ENCODE assay signal across 20 cellular contexts in genomic region chr5:104363567-104363966, GRCh38.
DNase-seq lines count a peak whose midpoint lies in the region; ATAC-seq and TF ChIP-seq lines count a peak whose summit lies in the region.
"Had no signal": no experiment of that assay in that cellular context is flagged by ENCODE, and none has a peak within 500 bp of the region (broad histone marks: within the 10 kb centered on the region; RNA-seq: fewer than 3 reads in every experiment).

No MANE protein-coding gene starts in this region.

- H3F3A ChIP-seq in OCI-LY1 (ENCODE audit: insufficient read depth, low read length) (no peaks in the 10 kb centered on the region), smooth muscle cell (ENCODE audit: low read depth) (no peaks in the 10 kb centered on the region)

- H2AFZ ChIP-seq in OCI-LY1 (ENCODE audit: low read length) (peak overlapping the region; percentile 75), fibroblast of lung (ENCODE audit: low read length) (peak overlapping the region; percentile 12), smooth muscle cell (ENCODE audit: low read depth) (peak overlapping the region; percentile 33)

- H3K4me1 ChIP-seq in OCI-LY1 (ENCODE audit: insufficient read depth, low read length, severe bottlenecking) (peaks cover 34% of the 10 kb centered on the region), fibroblast of lung (ENCODE audit: control insufficient read depth, extremely low read depth, insufficient read depth, low read length) (no peaks in the 10 kb centered on the region), smooth muscle cell (ENCODE audit: low read depth) (no peaks in the 10 kb centered on the region), upper lobe of right lung (no peaks in the 10 kb centered on the region)

- TF ChIP-seq CTCF in OCI-LY1 (IDR thresholded peaks at IDR 0.05; ENCODE audit: low read length), result no peak
- TF ChIP-seq CTCF in fibroblast of lung (conservative IDR thresholded peaks at IDR 0.05 in 1 of 2, IDR thresholded peaks at IDR 0.05 in 1 of 2; ENCODE audit: low read depth in 1 of 2, low read length in 2 of 2), result no peak
- TF ChIP-seq CTCF in smooth muscle cell (IDR thresholded peaks at IDR 0.05; ENCODE audit: borderline replicate concordance, insufficient read depth, poor library complexity, severe bottlenecking), result no peak
- TF ChIP-seq CTCF in upper lobe of right lung (IDR thresholded peaks at IDR 0.05), result no peak

- no peaks in the 10 kb centered on the region for H3K36me3 ChIP-seq in OCI-LY1 (ENCODE audit: insufficient read depth, low read length)
- H3K36me3 ChIP-seq in fibroblast of lung (ENCODE audit: control insufficient read depth, insufficient read depth, low read length), result no peaks in the 10 kb centered on the region
- H3K36me3 ChIP-seq in smooth muscle cell (ENCODE audit: low read depth), result no peaks in the 10 kb centered on the region
- no peaks in the 10 kb centered on the region for H3K36me3 ChIP-seq in upper lobe of right lung
- H3K36me3 ChIP-seq: BE2C had no signal

- H3K27ac ChIP-seq in OCI-LY1 (ENCODE audit: low read depth, low read length, poor library complexity, severe bottlenecking) (peak overlapping the region; percentile 91), fibroblast of lung (ENCODE audit: insufficient read depth, low read length) (no peak overlapping the region), smooth muscle cell (ENCODE audit: low read depth) (no peak overlapping the region), upper lobe of right lung (no peak overlapping the region)
- H3K27ac ChIP-seq: SK-N-MC had no signal

- no peaks in the 10 kb centered on the region for H3K9me3 ChIP-seq in OCI-LY1 (ENCODE audit: low read length)
- no peaks in the 10 kb centered on the region for H3K9me3 ChIP-seq in fibroblast of lung (ENCODE audit: control insufficient read depth, insufficient read depth, low read depth, low read length)
- peaks cover 4% of the 10 kb centered on the region for H3K9me3 ChIP-seq in smooth muscle cell (replicated peaks; ENCODE audit: low read depth)
- no peaks in the 10 kb centered on the region for H3K9me3 ChIP-seq in upper lobe of right lung
- H3K9me3 ChIP-seq: BE2C had no signal

- H4K20me1 ChIP-seq in OCI-LY1 (ENCODE audit: insufficient read depth, low read length) (no peaks in the 10 kb centered on the region), fibroblast of lung (ENCODE audit: control insufficient read depth, extremely low read depth, insufficient read depth, low read length) (no peaks in the 10 kb centered on the region), smooth muscle cell (ENCODE audit: low read depth) (no peaks in the 10 kb centered on the region)

- peak; percentile 46 for ATAC-seq in HG02798 (IDR thresholded peaks at IDR 0.05; ENCODE audit: poor library complexity, unreplicated experiment)
- ATAC-seq in upper lobe of right lung, result no peak
- ATAC-seq: PC-3, Right ventricle myocardium inferior had no signal

- H3K4me3 ChIP-seq in OCI-LY1 (ENCODE audit: low read depth, low read length, poor library complexity, severe bottlenecking) (no peak overlapping the region), fibroblast of lung (replicated peaks in 1 of 4; ENCODE audit: control extremely low read depth in 1 of 4, insufficient read depth in 1 of 4, low read depth in 3 of 4, low read length in 4 of 4) (no peak overlapping the region), smooth muscle cell (no peak overlapping the region), upper lobe of right lung (no peak overlapping the region)
- H3K4me3 ChIP-seq: SK-N-MC had no signal

- 90% methylated on average over 3 of the region's 3 CpGs for WGBS in smooth muscle cell (ENCODE audit: low lambda C conversion rate)

- DNase-seq in fibroblast of lung (ENCODE audit: low read depth in 2 of 2), result no peak
- no peak for DNase-seq in smooth muscle cell (lab: John Stamatoyannopoulos, UW; ENCODE audit: unreplicated experiment)
- no peak for DNase-seq in upper lobe of right lung
- DNase-seq in NCI-H2171 (lab: John Stamatoyannopoulos, UW), result no peak
- no peak for DNase-seq in cerebellar cortex (ENCODE audit: low spot score)
- DNase-seq: BE2C; Calu3; CD4-positive, alpha-beta memory T cell; DMS53; GOT3; KG1; NCI-H1105 treated with DMSO at 0.1 percent for 48 hours; NCI-H1694 treated with DMSO at 0.1 percent for 48 hours; NCI-H446; NCI-H69; PC-3 had no signal

- H3K27me3 ChIP-seq in OCI-LY1 (ENCODE audit: insufficient read depth, low read length) (no peaks in the 10 kb centered on the region), fibroblast of lung (ENCODE audit: control insufficient read depth, insufficient read depth, low read length) (no peaks in the 10 kb centered on the region), smooth muscle cell (ENCODE audit: low read depth) (no peaks in the 10 kb centered on the region), upper lobe of right lung (no peaks in the 10 kb centered on the region)
- H3K27me3 ChIP-seq: BE2C had no signal

- intact Hi-C loops in upper lobe of right lung (cut with DNase I), result no loop called here

- H3K79me2 ChIP-seq in OCI-LY1 (ENCODE audit: insufficient read depth, low read length), result no peaks in the 10 kb centered on the region
- no peaks in the 10 kb centered on the region for H3K79me2 ChIP-seq in fibroblast of lung (ENCODE audit: control insufficient read depth, insufficient read depth, low read length)
- no peaks in the 10 kb centered on the region for H3K79me2 ChIP-seq in smooth muscle cell (ENCODE audit: low read depth)

- peak overlapping the region; percentile 29 for H3K4me2 ChIP-seq in OCI-LY1 (ENCODE audit: low read length)
- no peak overlapping the region for H3K4me2 ChIP-seq in fibroblast of lung (ENCODE audit: extremely low read depth, insufficient read depth, low read length)
- no peak overlapping the region for H3K4me2 ChIP-seq in smooth muscle cell

- no peaks in the 10 kb centered on the region for H3K9me2 ChIP-seq in OCI-LY1 (ENCODE audit: low read depth, low read length)

- no peak overlapping the region for H3K9ac ChIP-seq in OCI-LY1 (ENCODE audit: low read length)
- H3K9ac ChIP-seq in fibroblast of lung (ENCODE audit: insufficient read depth, low read length), result no peak overlapping the region
- no peak overlapping the region for H3K9ac ChIP-seq in smooth muscle cell (ENCODE audit: low read depth)

Comparison
In these comparisons a context has a peak if more than half of its experiments do, and no peak if none do; other contexts are left out.
1. H2AFZ ChIP-seq: peak in every context shown above with its lines; median percentile 75 in OCI-LY1; 33 in smooth muscle cell; 12 in fibroblast of lung.